ENCODE assay signal across 23 cellular contexts in the genomic region with DNA sequence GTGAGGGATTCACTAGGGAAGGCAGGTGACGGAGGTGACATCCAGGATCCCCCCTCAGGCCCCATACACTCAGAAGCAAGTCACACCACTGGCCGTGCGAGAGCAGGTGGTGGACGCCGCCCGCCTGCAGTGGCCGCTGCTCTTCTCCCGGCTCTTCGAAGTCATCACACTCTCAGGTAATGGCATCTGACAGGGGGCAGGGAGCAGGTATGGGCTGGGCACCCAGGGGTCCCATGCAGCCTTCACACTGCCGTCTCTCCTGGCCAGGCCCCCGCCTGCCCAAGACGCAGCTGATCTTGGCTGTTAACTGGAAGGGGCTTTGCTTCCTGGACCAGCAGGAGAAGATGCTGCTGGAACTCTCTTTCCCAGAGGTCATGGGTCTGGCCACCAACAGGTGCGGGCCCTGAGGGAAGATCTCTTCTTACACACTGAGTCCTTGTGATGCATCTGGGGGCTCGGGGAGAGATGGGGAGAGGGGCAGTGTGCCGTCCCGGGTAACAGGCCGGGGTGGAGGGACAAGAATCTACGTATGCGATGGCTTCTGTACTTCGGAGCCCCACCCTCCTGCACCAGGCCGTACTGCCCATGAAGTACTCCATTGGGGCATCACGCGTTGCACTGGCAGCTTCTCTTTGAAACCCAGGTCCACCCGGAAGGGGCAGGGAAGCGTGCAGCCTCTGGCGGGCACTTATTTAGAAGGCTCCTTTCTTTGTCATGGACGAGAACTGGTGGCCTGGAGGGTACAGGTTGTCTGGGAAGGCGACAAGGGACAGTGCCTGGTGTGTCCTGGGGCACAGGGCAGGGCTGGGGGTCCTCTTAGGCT. TPM values are rescaled to one million over a fixed set of nuclear protein-coding genes. Genes with fewer than 3 reads are reported as not detected.
DNase-seq lines count a peak whose midpoint lies in the region; ATAC-seq and TF ChIP-seq lines count a peak whose summit lies in the region.
"Had no signal": no experiment of that assay in that cellular context is flagged by ENCODE, and none has a peak within 500 bp of the region (broad histone marks: within the 10 kb centered on the region; RNA-seq: fewer than 3 reads in every experiment).

No MANE protein-coding gene starts in this region.

- TF ChIP-seq CTCF in osteoblast (IDR thresholded peaks at IDR 0.05; ENCODE audit: extremely low read depth, low read depth, low read length): no peak
- no peak for TF ChIP-seq CTCF in colonic mucosa (IDR thresholded peaks at IDR 0.05)
- no peak for TF ChIP-seq CTCF in endodermal cell (conservative IDR thresholded peaks at IDR 0.05)
- no peak for TF ChIP-seq CTCF in prostate gland (IDR thresholded peaks at IDR 0.05)

- TF ChIP-seq POLR2A in prostate gland (IDR thresholded peaks at IDR 0.05): no peak

- H3K9me3 ChIP-seq in right cardiac atrium (ENCODE audit: control insufficient read depth, low read length): no peaks in the 10 kb centered on the region
- H3K9me3 ChIP-seq in KOPT-K1 (ENCODE audit: insufficient read depth, low read length, poor library complexity, severe bottlenecking): no peaks in the 10 kb centered on the region
- H3K9me3 ChIP-seq in osteoblast (ENCODE audit: low read depth, low read length): no peaks in the 10 kb centered on the region
- H3K9me3 ChIP-seq in colonic mucosa: no peaks in the 10 kb centered on the region
- no peaks in the 10 kb centered on the region for H3K9me3 ChIP-seq in endodermal cell (ENCODE audit: control insufficient read depth, low read length)
- no peaks in the 10 kb centered on the region for H3K9me3 ChIP-seq in prostate gland
- H3K9me3 ChIP-seq: MG63, Peyer's patch, SJSA1 had no signal

- H2AFZ ChIP-seq in osteoblast (ENCODE audit: low read length): no peak overlapping the region

- H4K20me1 ChIP-seq in osteoblast (ENCODE audit: insufficient read depth, low read length): no peaks in the 10 kb centered on the region

- H3K4me1 Mint-ChIP-seq in endodermal cell: peaks cover 5% of the 10 kb centered on the region
- H3K4me1 Mint-ChIP-seq: CD4-positive, alpha-beta memory T cell had no signal

- no peak for ATAC-seq in right cardiac atrium
- ATAC-seq in left ventricle myocardium superior: no peak

- no peaks in the 10 kb centered on the region for H3K79me2 ChIP-seq in osteoblast (ENCODE audit: insufficient read depth, low read length)

- no peak overlapping the region for H3K4me2 ChIP-seq in osteoblast (ENCODE audit: insufficient read depth, low read length)

- no peak overlapping the region for H3K4me3 Mint-ChIP-seq in endodermal cell

- H3K9ac ChIP-seq in colonic mucosa (ENCODE audit: low read depth in 2 of 2, low read length in 2 of 2) (no peak overlapping the region), endodermal cell (ENCODE audit: extremely low read depth, low read length, poor library complexity, severe bottlenecking) (no peak overlapping the region)

- no peaks in the 10 kb centered on the region for H3K27me3 Mint-ChIP-seq in endodermal cell (ENCODE audit: insufficient read depth)

- no peaks in the 10 kb centered on the region for H3K9me3 Mint-ChIP-seq in endodermal cell
- H3K9me3 Mint-ChIP-seq: IgD-negative memory B cell had no signal

- H3K4me1 ChIP-seq in right cardiac atrium (ENCODE audit: control insufficient read depth, insufficient read depth, low read length): peaks cover under 1% of the 10 kb centered on the region
- H3K4me1 ChIP-seq in osteoblast (ENCODE audit: insufficient read depth, low read length): peaks cover 5% of the 10 kb centered on the region
- no peaks in the 10 kb centered on the region for H3K4me1 ChIP-seq in colonic mucosa
- no peaks in the 10 kb centered on the region for H3K4me1 ChIP-seq in endodermal cell (ENCODE audit: control insufficient read depth, insufficient read depth, low read length)
- no peaks in the 10 kb centered on the region for H3K4me1 ChIP-seq in prostate gland (replicated peaks)

- H3K27me3 ChIP-seq in right cardiac atrium (ENCODE audit: control insufficient read depth, insufficient read depth) (no peaks in the 10 kb centered on the region), osteoblast (ENCODE audit: insufficient read depth, low read length) (no peaks in the 10 kb centered on the region), colonic mucosa (no peaks in the 10 kb centered on the region), endodermal cell (ENCODE audit: control insufficient read depth, insufficient read depth, low read length, poor library complexity, severe bottlenecking) (no peaks in the 10 kb centered on the region), prostate gland (replicated peaks; ENCODE audit: insufficient read depth) (no peaks in the 10 kb centered on the region)
- H3K27me3 ChIP-seq: MG63, Peyer's patch, SJSA1 had no signal

- H3K36me3 ChIP-seq in KOPT-K1 (ENCODE audit: insufficient read depth, low read length) (peaks cover 94% of the 10 kb centered on the region), osteoblast (ENCODE audit: insufficient read depth, low read length) (no peaks in the 10 kb centered on the region), colonic mucosa (no peaks in the 10 kb centered on the region), endodermal cell (ENCODE audit: control insufficient read depth, insufficient read depth, low read length) (no peaks in the 10 kb centered on the region), prostate gland (no peaks in the 10 kb centered on the region)
- H3K36me3 ChIP-seq: MG63, SJSA1 had no signal

- H3K36me3 Mint-ChIP-seq in endodermal cell (ENCODE audit: low read depth): no peaks in the 10 kb centered on the region
- H3K36me3 Mint-ChIP-seq: CD4-positive, alpha-beta memory T cell had no signal

- no peak overlapping the region for H3K27ac Mint-ChIP-seq in endodermal cell
- H3K27ac Mint-ChIP-seq: CD4-positive, alpha-beta memory T cell; IgD-negative memory B cell had no signal

- DNase-seq in right cardiac atrium (peak; percentile 14 to 48 (median 38)), left ventricle myocardium superior (no peak), osteoblast (ENCODE audit: insufficient read length, low spot score, missing footprints) (peak; percentile 75), colonic mucosa (no peak), endodermal cell (no peak), COLO829 (ENCODE audit: low spot score) (no peak), prostate gland (ENCODE audit: low spot score) (no peak)
- DNase-seq: Calu3; CD4-positive, alpha-beta memory T cell; DMS153; MG63; NCI-H1417; NCI-H1694 treated with DMSO at 0.1 percent for 48 hours; NCI-H2081 treated with DMSO at 0.1 percent for 48 hours; NCI-H2171 treated with DMSO at 0.1 percent for 48 hours; NCI-H524 treated with DMSO at 0.1 percent for 48 hours; NCI-H82 had no signal

- H3K27ac ChIP-seq in right cardiac atrium (ENCODE audit: low read length): no peak overlapping the region
- H3K27ac ChIP-seq in KOPT-K1 (ENCODE audit: low read depth, low read length, poor library complexity, severe bottlenecking): peak overlapping the region; percentile 99
- no peak overlapping the region for H3K27ac ChIP-seq in osteoblast (ENCODE audit: low read depth, low read length)
- H3K27ac ChIP-seq in colonic mucosa: no peak overlapping the region
- H3K27ac ChIP-seq in endodermal cell (ENCODE audit: low read depth, low read length): no peak overlapping the region
- no peak overlapping the region for H3K27ac ChIP-seq in prostate gland
- H3K27ac ChIP-seq: Peyer's patch, SJSA1 had no signal

- WGBS in right cardiac atrium: 86% methylated on average over 28 of the region's 28 CpGs
- 94 to 95% methylated on average over 15 to 28 of the region's 28 CpGs for WGBS in endodermal cell (ENCODE audit: insufficient coverage in 1 of 2, insufficient read length in 1 of 2), 2 experiments
- WGBS in prostate gland: 85% methylated on average over 28 of the region's 28 CpGs

- H3K4me3 ChIP-seq in right cardiac atrium (ENCODE audit: low read length) (no peak overlapping the region), osteoblast (ENCODE audit: insufficient read depth, low read length) (no peak overlapping the region), colonic mucosa (no peak overlapping the region), endodermal cell (ENCODE audit: low read length) (no peak overlapping the region), prostate gland (no peak overlapping the region)
- H3K4me3 ChIP-seq: MG63, Peyer's patch, SJSA1 had no signal

- intact Hi-C loops in right cardiac atrium (cut with DNase I) (no loop called here), left ventricle myocardium superior (cut with micrococcal nuclease) (no loop called here), colonic mucosa (cut with DNase I) (no loop called here), prostate gland (cut with DNase I) (no loop called here)

RNA-seq across cellular contexts. Expression of a gene that starts 18.8 kb away (rescaled TPM):
- total RNA-seq in right cardiac atrium (under 1 TPM in 2 of 4 donors, not detected in 2; 0.31 to 0.40 TPM), left ventricle myocardium superior (0.25 TPM), osteoblast (not detected in 2 replicates), colonic mucosa (under 1 TPM; 0.16 to 0.20 TPM), endodermal cell (under 1 TPM in 1 of 2 donors, not detected in 1; 0.24 TPM), prostate gland (not detected)
- polyA plus RNA-seq in right cardiac atrium: 4.0 TPM
- 5.0 TPM for polyA plus RNA-seq in endodermal cell (2013, experiment 1 of 2)
- polyA plus RNA-seq in endodermal cell (2013, experiment 2 of 2): 4.8 TPM
- total RNA-seq: Calu3; CD4-positive, alpha-beta memory T cell; H4; LHCN-M2; Peyer's patch; SJSA1 had no signal
- polyA plus RNA-seq: CD4-positive, alpha-beta memory T cell; IgD-negative memory B cell had no signal

RNA-seq across cellular contexts. Expression of a gene that starts 48.2 kb away (rescaled TPM):
- total RNA-seq in right cardiac atrium (100 to 1,000 TPM; 163 to 224 (median 209) TPM), left ventricle myocardium superior (274 TPM), osteoblast (11.2 and 14.8 TPM in 2 replicates), colonic mucosa (10 to 100 TPM in 1 of 2 donors, 1 to 10 TPM in 1; 6.6 to 37.2 TPM), endodermal cell (1 to 10 TPM; 3.9 to 9.8 TPM), prostate gland (10 to 100 TPM; 31.9 to 63.2 TPM)
- 178 TPM for polyA plus RNA-seq in right cardiac atrium
- 4.8 TPM for polyA plus RNA-seq in endodermal cell (2013, experiment 1 of 2)
- 4.8 TPM for polyA plus RNA-seq in endodermal cell (2013, experiment 2 of 2)

Comparison
In these comparisons a context has a peak if more than half of its experiments do, and no peak if none do; other contexts are left out.
1. DNase-seq: peak in right cardiac atrium (3 of 3) and osteoblast (single experiment); none in left ventricle myocardium superior (single experiment), colonic mucosa (single experiment), endodermal cell (single experiment), COLO829 (single experiment) and prostate gland (single experiment).